ENCODE assay signal across 8 cellular contexts in the genomic region with DNA sequence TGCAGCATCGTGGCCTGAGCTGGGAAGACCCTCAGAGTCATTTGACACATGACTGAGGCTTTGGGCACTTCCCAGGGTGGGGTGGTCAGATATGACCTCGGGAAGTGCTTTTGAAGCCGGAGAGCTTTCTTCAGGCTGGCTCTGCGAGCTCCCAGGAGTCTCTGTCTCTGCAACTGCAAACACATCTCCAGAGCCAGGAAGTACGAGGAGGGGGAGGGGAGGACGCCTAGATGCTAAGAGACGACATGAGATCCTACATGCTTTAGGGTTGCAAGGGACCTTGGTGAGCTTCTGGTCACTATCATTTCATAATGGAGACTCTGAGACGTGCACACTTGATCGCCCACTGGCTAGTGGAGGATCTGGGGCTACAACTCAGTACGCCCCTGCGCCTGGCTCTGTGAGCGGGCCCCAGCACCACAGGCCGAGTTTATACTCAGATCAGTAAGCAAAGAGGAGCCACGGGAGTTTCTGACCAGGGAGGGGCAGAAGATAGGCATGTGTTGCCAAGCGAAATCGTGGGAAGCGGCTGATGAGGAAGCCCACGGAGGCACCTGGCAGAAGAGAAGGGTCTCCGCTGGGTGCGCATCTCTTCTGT. TPM values are rescaled to one million over a fixed set of nuclear protein-coding genes. Genes with fewer than 3 reads are reported as not detected.
A peak's percentile ranks its signal among the peaks of the same experiment; 100 is the strongest.
DNase-seq lines count a peak whose midpoint lies in the region; ATAC-seq and TF ChIP-seq lines count a peak whose summit lies in the region.

No MANE protein-coding gene starts in this region.

- H3K9me2 ChIP-seq in GM23338 (ENCODE audit: insufficient read depth) = no peaks in the 10 kb centered on the region

- peak overlapping the region; percentile 81 for H3K4me3 Mint-ChIP-seq in GM23338
- peak overlapping the region; percentile 45 for H3K4me3 Mint-ChIP-seq in activated CD8-positive, alpha-beta T cell treated with anti-CD3 and anti-CD28 coated beads for 36 hours

- no peaks in the 10 kb centered on the region for H3F3A ChIP-seq in GM23338 (replicated peaks; ENCODE audit: low read depth)

- H3K4me1 ChIP-seq in GM23338 (ENCODE audit: insufficient read depth) = peaks cover 12% of the 10 kb centered on the region; the same call in 1 of the 2 replicates

- H3K4me3 ChIP-seq in GM23338 = peak overlapping the region; percentile 64

- H3K27ac ChIP-seq in GM23338 (ENCODE audit: low read depth) = no peak overlapping the region

- 0 out of 2 replicates have a peak, but pooled peaks cover 7% of the 10 kb centered on the region for H4K20me1 ChIP-seq in GM23338 (replicated peaks; ENCODE audit: insufficient read depth)

- H3K27ac Mint-ChIP-seq in GM23338 = no peak overlapping the region
- no peak overlapping the region for H3K27ac Mint-ChIP-seq in activated CD8-positive, alpha-beta T cell treated with anti-CD3 and anti-CD28 coated beads for 36 hours

- ATAC-seq in GM23338 = peak; percentile 5
- ATAC-seq in activated CD8-positive, alpha-beta T cell treated with anti-CD3 and anti-CD28 coated beads for 36 hours = no peak
- ATAC-seq in GM18520 (IDR thresholded peaks at IDR 0.05; ENCODE audit: unreplicated experiment) = no peak

- peak overlapping the region; percentile 98 for H2AFZ ChIP-seq in GM23338

- H3K4me2 ChIP-seq in GM23338 = peak overlapping the region; percentile 90

- H3K27me3 ChIP-seq in GM23338 (ENCODE audit: insufficient read depth) = peaks cover 28% of the 10 kb centered on the region

- H3K27me3 Mint-ChIP-seq in GM23338 (ENCODE audit: insufficient read depth, low read depth, poor library complexity) = peaks cover 22% of the 10 kb centered on the region
- peaks cover 12% of the 10 kb centered on the region for H3K27me3 Mint-ChIP-seq in activated CD8-positive, alpha-beta T cell treated with anti-CD3 and anti-CD28 coated beads for 36 hours

- POLR2A ChIA-PET in activated CD8-positive, alpha-beta T cell treated with anti-CD3 and anti-CD28 coated beads for 36 hours (lab: Charles Lee) = interaction anchor here (0.6 to 0.9 kb wide), 2 partner anchors 60 to 141 kb away, joined by 3 to 4 read pairs; no protein-coding TSS in a partner anchor

- intact Hi-C loops in activated CD8-positive, alpha-beta T cell treated with anti-CD3 and anti-CD28 coated beads for 36 hours (cut with micrococcal nuclease) = loop anchor here (5.0 kb wide), 1 partner anchor 200 kb away; no protein-coding TSS in a partner anchor

- H3K9me3 Mint-ChIP-seq in GM23338 = no peaks in the 10 kb centered on the region
- no peaks in the 10 kb centered on the region for H3K9me3 Mint-ChIP-seq in activated CD8-positive, alpha-beta T cell treated with anti-CD3 and anti-CD28 coated beads for 36 hours

- TF ChIP-seq CTCF in GM23338 (conservative IDR thresholded peaks at IDR 0.05; ENCODE audit: low read depth in 2 of 2) (no peak), GM10266 (IDR thresholded peaks at IDR 0.05; ENCODE audit: control insufficient read depth, insufficient read depth, low read depth, missing control alignments) (no peak)
- TF ChIP-seq CTCF in activated CD8-positive, alpha-beta T cell treated with anti-CD3 and anti-CD28 coated beads for 36 hours (IDR thresholded peaks at IDR 0.05) = no peak

- no peaks in the 10 kb centered on the region for H3K36me3 Mint-ChIP-seq in GM23338 (ENCODE audit: low read depth)
- no peaks in the 10 kb centered on the region for H3K36me3 Mint-ChIP-seq in activated CD8-positive, alpha-beta T cell treated with anti-CD3 and anti-CD28 coated beads for 36 hours (ENCODE audit: low read depth)

- CTCF ChIA-PET in activated CD8-positive, alpha-beta T cell treated with anti-CD3 and anti-CD28 coated beads for 36 hours (lab: Charles Lee) = interaction anchor here (0.6 to 4.2 kb wide), 40 partner anchors 9 to 375 kb away, joined by 3 to 51 read pairs (median 3); no protein-coding TSS in a partner anchor

- H3K36me3 ChIP-seq in GM23338 (ENCODE audit: insufficient read depth) = no peaks in the 10 kb centered on the region

- DNase-seq in A172 (ENCODE audit: low spot score) (peak; percentile 78), GM23338 (ENCODE audit: low spot score) (peak; percentile 76), iPS-NIHi11 (ENCODE audit: low spot score) (peak; percentile 57), GOT3 (lab: John Stamatoyannopoulos, UW) (no peak), GM10266 (ENCODE audit: extremely low spot score) (no peak), NCI-H526 treated with DMSO at 0.1 percent for 48 hours (lab: John Stamatoyannopoulos, UW) (no peak)
- no peak for DNase-seq in activated CD8-positive, alpha-beta T cell treated with anti-CD3 and anti-CD28 coated beads for 36 hours

- peaks cover 12% of the 10 kb centered on the region for H3K4me1 Mint-ChIP-seq in GM23338
- H3K4me1 Mint-ChIP-seq in activated CD8-positive, alpha-beta T cell treated with anti-CD3 and anti-CD28 coated beads for 36 hours (ENCODE audit: low read depth) = peaks cover 8% of the 10 kb centered on the region

- H3K79me2 ChIP-seq in GM23338 (replicated peaks; ENCODE audit: insufficient read depth) = no peaks in the 10 kb centered on the region

TF ChIP-seq in GM23338, 12 proteins besides CTCF, POLR2A, EP300 and RAD21 (continues in another document):
- TF ChIP-seq CREB1 (CRISPR knock-in tag; IDR thresholded peaks at IDR 0.05; ENCODE audit: low read depth) (no peak), STAT1 (IDR thresholded peaks at IDR 0.05; ENCODE audit: unreplicated experiment) (no peak), NANOG (IDR thresholded peaks at IDR 0.05; ENCODE audit: borderline replicate concordance) (no peak), JUNB (IDR thresholded peaks at IDR 0.05; ENCODE audit: unreplicated experiment) (no peak), ZNF114 (CRISPR knock-in tag; IDR thresholded peaks at IDR 0.05) (no peak)
- TF ChIP-seq, protein P1, sequence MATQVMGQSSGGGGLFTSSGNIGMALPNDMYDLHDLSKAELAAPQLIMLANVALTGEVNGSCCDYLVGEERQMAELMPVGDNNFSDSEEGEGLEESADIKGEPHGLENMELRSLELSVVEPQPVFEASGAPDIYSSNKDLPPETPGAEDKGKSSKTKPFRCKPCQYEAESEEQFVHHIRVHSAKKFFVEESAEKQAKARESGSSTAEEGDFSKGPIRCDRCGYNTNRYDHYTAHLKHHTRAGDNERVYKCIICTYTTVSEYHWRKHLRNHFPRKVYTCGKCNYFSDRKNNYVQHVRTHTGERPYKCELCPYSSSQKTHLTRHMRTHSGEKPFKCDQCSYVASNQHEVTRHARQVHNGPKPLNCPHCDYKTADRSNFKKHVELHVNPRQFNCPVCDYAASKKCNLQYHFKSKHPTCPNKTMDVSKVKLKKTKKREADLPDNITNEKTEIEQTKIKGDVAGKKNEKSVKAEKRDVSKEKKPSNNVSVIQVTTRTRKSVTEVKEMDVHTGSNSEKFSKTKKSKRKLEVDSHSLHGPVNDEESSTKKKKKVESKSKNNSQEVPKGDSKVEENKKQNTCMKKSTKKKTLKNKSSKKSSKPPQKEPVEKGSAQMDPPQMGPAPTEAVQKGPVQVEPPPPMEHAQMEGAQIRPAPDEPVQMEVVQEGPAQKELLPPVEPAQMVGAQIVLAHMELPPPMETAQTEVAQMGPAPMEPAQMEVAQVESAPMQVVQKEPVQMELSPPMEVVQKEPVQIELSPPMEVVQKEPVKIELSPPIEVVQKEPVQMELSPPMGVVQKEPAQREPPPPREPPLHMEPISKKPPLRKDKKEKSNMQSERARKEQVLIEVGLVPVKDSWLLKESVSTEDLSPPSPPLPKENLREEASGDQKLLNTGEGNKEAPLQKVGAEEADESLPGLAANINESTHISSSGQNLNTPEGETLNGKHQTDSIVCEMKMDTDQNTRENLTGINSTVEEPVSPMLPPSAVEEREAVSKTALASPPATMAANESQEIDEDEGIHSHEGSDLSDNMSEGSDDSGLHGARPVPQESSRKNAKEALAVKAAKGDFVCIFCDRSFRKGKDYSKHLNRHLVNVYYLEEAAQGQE (IDR thresholded peaks at IDR 0.05; ENCODE audit: unreplicated experiment) = no peak
- TF ChIP-seq, protein P2, sequence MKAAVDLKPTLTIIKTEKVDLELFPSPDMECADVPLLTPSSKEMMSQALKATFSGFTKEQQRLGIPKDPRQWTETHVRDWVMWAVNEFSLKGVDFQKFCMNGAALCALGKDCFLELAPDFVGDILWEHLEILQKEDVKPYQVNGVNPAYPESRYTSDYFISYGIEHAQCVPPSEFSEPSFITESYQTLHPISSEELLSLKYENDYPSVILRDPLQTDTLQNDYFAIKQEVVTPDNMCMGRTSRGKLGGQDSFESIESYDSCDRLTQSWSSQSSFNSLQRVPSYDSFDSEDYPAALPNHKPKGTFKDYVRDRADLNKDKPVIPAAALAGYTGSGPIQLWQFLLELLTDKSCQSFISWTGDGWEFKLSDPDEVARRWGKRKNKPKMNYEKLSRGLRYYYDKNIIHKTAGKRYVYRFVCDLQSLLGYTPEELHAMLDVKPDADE (IDR thresholded peaks at IDR 0.05) = no peak

RNA-seq across cellular contexts. Expression of a gene that starts 0.5 kb away (rescaled TPM):
- total RNA-seq in A172 (2014; rRNA removed; shearing (Covaris generic)) = 11.7 and 16.7 TPM in 2 replicates
- total RNA-seq in GM23338 (2014; rRNA removed; shearing (Covaris generic)) = 8.2 and 10.0 TPM in 2 replicates
- polyA plus RNA-seq in GM23338 (2016; fragmentation: Nextera tagmentation; extraction: Ambion mirVana) = 1.6 and 2.1 TPM in 2 replicates
- total RNA-seq in activated CD8-positive, alpha-beta T cell treated with anti-CD3 and anti-CD28 coated beads for 36 hours = not detected

Comparison
In these comparisons a context has a peak if more than half of its experiments do, and no peak if none do; other contexts are left out.
1. DNase-seq: peak in A172 (single experiment), GM23338 (single experiment) and iPS-NIHi11 (single experiment); none in activated CD8-positive, alpha-beta T cell treated with anti-CD3 and anti-CD28 coated beads for 36 hours (single experiment), GOT3 (single experiment), GM10266 (single experiment) and NCI-H526 treated with DMSO at 0.1 percent for 48 hours (single experiment).